Comparison of ENCODE assay signal across 29 cellular contexts in the genomic region with DNA sequence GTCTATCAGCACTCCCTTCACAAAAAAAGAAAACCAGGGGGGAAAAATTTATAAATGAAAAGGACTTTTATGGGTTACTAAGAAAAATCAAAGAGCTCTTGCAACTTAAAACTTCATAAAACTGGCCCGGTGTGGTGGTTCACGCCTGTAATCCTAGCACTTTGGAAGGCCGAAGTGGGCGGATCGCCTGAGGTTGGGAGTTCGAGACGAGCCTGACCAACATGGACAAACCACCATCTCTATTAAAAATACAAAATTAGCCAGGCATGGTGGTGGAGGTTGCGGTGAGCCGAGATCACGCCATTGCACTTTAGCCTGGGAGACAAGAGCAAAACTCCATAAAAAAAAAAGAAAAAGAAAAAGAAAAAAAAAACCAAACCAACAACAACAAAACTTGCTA. TPM values are rescaled to one million over a fixed set of nuclear protein-coding genes. Genes with fewer than 3 reads are reported as not detected.
"Had no signal": no experiment of that assay in that cellular context is flagged by ENCODE, and none has a peak within 500 bp of the region (broad histone marks: within the 10 kb centered on the region; RNA-seq: fewer than 3 reads in every experiment).

No MANE protein-coding gene starts in this region.

- FAIRE-seq: keratinocyte had no signal

- ATAC-seq: heart left ventricle, left cardiac atrium, left lobe of liver, lower lobe of right lung had no signal

- H3K36me3 ChIP-seq: heart left ventricle, lower lobe of right lung, neutrophil, right atrium auricular region, right lobe of liver, suprapubic skin, tibial nerve, uterus had no signal

- H3K27ac ChIP-seq: lower lobe of right lung, neutrophil, parathyroid adenoma, right lobe of liver, suprapubic skin, tibial nerve, uterus had no signal

- H3K4me3 ChIP-seq: right lobe of liver, uterus had no signal

- DNase-seq: heart left ventricle; hippocampal formation; kidney glomerular epithelial cell; left cardiac atrium; lower lobe of right lung; mammary epithelial cell; mesenchymal stem cell; occipital lobe; right lobe of liver; stimulated activated CD4-positive, alpha-beta T cell treated with anti-CD3 and anti-CD28 coated beads, Interleukin-1b, Interleukin-23, amount 100 ng/mL, for 48 hours; stimulated activated CD4-positive, alpha-beta T cell treated with anti-CD3 and anti-CD28 coated beads, Interleukin-2, amount 100 ng/mL, for 48 hours; stimulated activated CD4-positive, alpha-beta T cell treated with anti-CD3 and anti-CD28 coated beads, Interleukin-4, amount 100 ng/mL, for 4 hours; stimulated activated CD8-positive, alpha-beta memory T cell treated with anti-CD3 and anti-CD28 coated beads, Interleukin-4, amount 100 ng/mL, for 48 hours; uterus had no signal

- H3K27me3 ChIP-seq: right atrium auricular region, right lobe of liver had no signal

- H3K4me1 ChIP-seq: parathyroid adenoma had no signal

- H3K9me3 ChIP-seq: heart left ventricle, lower lobe of right lung, neutrophil, right atrium auricular region, right lobe of liver, suprapubic skin, tibial nerve, uterus had no signal

RNA-seq across cellular contexts. Expression of gene DIPK1C, which starts 1.7 kb away (rescaled TPM):
- total RNA-seq: left lobe of liver, lower lobe of right lung, mammary epithelial cell, neural crest cell, osteocyte, progenitor cell of endocrine pancreas, pulmonary artery endothelial cell, renal cortical epithelial cell, smooth muscle cell, subcutaneous adipose tissue, ureter had no signal
- polyA plus RNA-seq: keratinocyte, mammary epithelial cell, smooth muscle cell had no signal
